16 cellular contexts compared by ENCODE assay signal in the genomic region with DNA sequence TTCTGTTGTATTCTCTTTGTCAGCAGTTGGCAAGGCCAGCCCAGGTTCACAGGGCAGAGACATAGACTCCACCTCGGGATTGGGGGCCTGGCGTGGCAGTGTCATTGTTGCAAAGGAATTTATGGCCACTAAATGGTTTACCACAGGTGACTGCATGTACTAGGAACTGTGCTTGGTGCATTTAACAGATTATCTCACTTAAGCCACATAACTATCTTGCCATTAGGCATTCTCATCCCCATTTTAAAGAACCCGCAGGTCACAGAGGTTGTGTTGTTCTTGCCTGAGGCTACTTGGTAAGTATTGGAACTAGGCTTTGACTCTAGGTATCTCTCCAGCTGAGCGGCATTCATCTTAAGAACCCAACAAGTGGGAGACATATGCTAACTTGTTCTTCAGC. TPM values are rescaled to one million over a fixed set of nuclear protein-coding genes. Genes with fewer than 3 reads are reported as not detected.
DNase-seq lines count a peak whose midpoint lies in the region; ATAC-seq and TF ChIP-seq lines count a peak whose summit lies in the region.
"Had no signal": no experiment of that assay in that cellular context is flagged by ENCODE, and none has a peak within 500 bp of the region (broad histone marks: within the 10 kb centered on the region; RNA-seq: fewer than 3 reads in every experiment).

No MANE protein-coding gene starts in this region.

- H3K36me3 ChIP-seq in transverse colon, result no peaks in the 10 kb centered on the region
- H3K36me3 ChIP-seq: BLaER1 treated with 17β-estradiol and CSF1 and Interleukin-3, amounts not matched to agents 10 nM and 100 nM had no signal

- intact Hi-C loops in transverse colon (cut with DNase I; ENCODE audit: low total_unique reads), result no loop called here

- TF ChIP-seq CTCF in transverse colon (IDR thresholded peaks at IDR 0.05), result no peak

- H3K4me3 ChIP-seq in Jurkat, Clone E6-1 (ENCODE audit: low read length), result no peak overlapping the region
- no peak overlapping the region for H3K4me3 ChIP-seq in transverse colon
- H3K4me3 ChIP-seq: BLaER1 treated with 17β-estradiol and CSF1 and Interleukin-3, amounts not matched to agents 10 nM and 100 nM had no signal

- WGBS in transverse colon (ENCODE audit: low coverage in 1 of 2), 2 donors, result 75 to 77% methylated on average over 2 to 4 of the region's 4 CpGs

- no peaks in the 10 kb centered on the region for H3K9me3 ChIP-seq in transverse colon
- H3K9me3 ChIP-seq: BLaER1 treated with 17β-estradiol and CSF1 and Interleukin-3, amounts not matched to agents 10 nM and 100 nM had no signal

- no peaks in the 10 kb centered on the region for H3K27me3 ChIP-seq in transverse colon
- H3K27me3 ChIP-seq: BLaER1 treated with 17β-estradiol and CSF1 and Interleukin-3, amounts not matched to agents 10 nM and 100 nM had no signal

- peak; percentile 52 for DNase-seq in Jurkat, Clone E6-1 (ENCODE audit: low read depth, low spot score)
- DNase-seq in SW480 (ENCODE audit: low spot score) (peak; percentile 57), kidney tubule cell (ENCODE audit: low spot score) (peak; percentile 13), transverse colon (peak; percentile 67), medulla oblongata (ENCODE audit: extremely low spot score) (no peak), NCI-H1417 (lab: John Stamatoyannopoulos, UW) (no peak)
- DNase-seq: CD4-positive, CD25-positive, alpha-beta regulatory T cell; DMS 273 treated with DMSO at 0.1 percent for 48 hours; EL; GF-D8; HCEC 1CT; HFFc6; KBM-7 had no signal

- no peak for TF ChIP-seq POLR2A in transverse colon (IDR thresholded peaks at IDR 0.05)

- H3K27ac ChIP-seq in transverse colon, result peak overlapping the region in 1 of 4 donors; percentile 39
- H3K27ac ChIP-seq: BLaER1 treated with 17β-estradiol and CSF1 and Interleukin-3, amounts not matched to agents 10 nM and 100 nM; HL-60 had no signal

- no peak for ATAC-seq in GM21576 (IDR thresholded peaks at IDR 0.05; ENCODE audit: unreplicated experiment)

- peaks cover 0 to 26% (median 7%) of the 10 kb centered on the region in 4 donors for H3K4me1 ChIP-seq in transverse colon
- H3K4me1 ChIP-seq: BLaER1 treated with 17β-estradiol and CSF1 and Interleukin-3, amounts not matched to agents 10 nM and 100 nM had no signal

- in situ Hi-C loops in transverse colon (cut with MboI; ENCODE audit: low pct_ligation_motif_present in 1 of 4, low pct_unique_long_range_greater_than_20kb in 1 of 4, low sequenced_read_pairs in 3 of 4), result no loop called here

- TF ChIP-seq EP300 in transverse colon (IDR thresholded peaks at IDR 0.05; ENCODE audit: low read depth), result no peak

RNA-seq across cellular contexts. Expression of gene TLCD4, which starts 9.7 kb away (rescaled TPM):
- polyA plus RNA-seq in Jurkat, Clone E6-1 (2012; ENCODE audit: insufficient read depth, insufficient read length), result not detected
- 10 to 100 TPM in 3 of 4 donors, 1 to 10 TPM in 1; 3.4 to 68.8 (median 43.5) TPM for total RNA-seq in transverse colon
- total RNA-seq: CD4-positive, CD25-positive, alpha-beta regulatory T cell had no signal

RNA-seq across cellular contexts. Expression of gene ALG14, which starts 54.1 kb away (rescaled TPM):
- 17.3 TPM for polyA plus RNA-seq in Jurkat, Clone E6-1 (2012; ENCODE audit: insufficient read depth, insufficient read length)
- 1 to 10 TPM in 3 of 4 donors, under 1 TPM in 1; 0.40 to 2.3 (median 2.2) TPM for total RNA-seq in transverse colon

Comparison
In these comparisons a context has a peak if more than half of its experiments do, and no peak if none do; other contexts are left out.
1. DNase-seq: peak in Jurkat, Clone E6-1 (single experiment), SW480 (single experiment), kidney tubule cell (single experiment) and transverse colon (single experiment); none in medulla oblongata (single experiment) and NCI-H1417 (0 of 3).